In genomic region chr6:108921547-108922331, GRCh38 we compare ENCODE assay signal across 1 cellular context.
TF ChIP-seq lines count a peak whose summit lies in the region.

No MANE protein-coding gene starts in this region.

TF ChIP-seq in HEK293, 187 proteins besides CTCF, POLR2A, EP300 and RAD21 (continued from another document):
- 0 out of 2 replicates have a peak, but pooled peaks have one; percentile 30 for TF ChIP-seq ZBTB21 (tag by site-specific recombination; IDR thresholded peaks at IDR 0.05)
- TF ChIP-seq ZNF629 (tag by site-specific recombination; IDR thresholded peaks at IDR 0.05): peak; percentile 34; the same call in 1 of the 2 replicates
- TF ChIP-seq, protein P1, sequence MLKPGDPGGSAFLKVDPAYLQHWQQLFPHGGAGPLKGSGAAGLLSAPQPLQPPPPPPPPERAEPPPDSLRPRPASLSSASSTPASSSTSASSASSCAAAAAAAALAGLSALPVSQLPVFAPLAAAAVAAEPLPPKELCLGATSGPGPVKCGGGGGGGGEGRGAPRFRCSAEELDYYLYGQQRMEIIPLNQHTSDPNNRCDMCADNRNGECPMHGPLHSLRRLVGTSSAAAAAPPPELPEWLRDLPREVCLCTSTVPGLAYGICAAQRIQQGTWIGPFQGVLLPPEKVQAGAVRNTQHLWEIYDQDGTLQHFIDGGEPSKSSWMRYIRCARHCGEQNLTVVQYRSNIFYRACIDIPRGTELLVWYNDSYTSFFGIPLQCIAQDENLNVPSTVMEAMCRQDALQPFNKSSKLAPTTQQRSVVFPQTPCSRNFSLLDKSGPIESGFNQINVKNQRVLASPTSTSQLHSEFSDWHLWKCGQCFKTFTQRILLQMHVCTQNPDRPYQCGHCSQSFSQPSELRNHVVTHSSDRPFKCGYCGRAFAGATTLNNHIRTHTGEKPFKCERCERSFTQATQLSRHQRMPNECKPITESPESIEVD (tag by site-specific recombination; IDR thresholded peaks at IDR 0.05): 0 out of 2 replicates have a peak, but pooled peaks have one; percentile 10
- no peak for TF ChIP-seq YY2 (tag by site-specific recombination; IDR thresholded peaks at IDR 0.05)
- no peak for TF ChIP-seq ZNF837 (tag by site-specific recombination; IDR thresholded peaks at IDR 0.05)
- no peak for TF ChIP-seq ATF2 (tag by site-specific recombination; IDR thresholded peaks at IDR 0.05; ENCODE audit: low read depth)
- 0 out of 2 replicates have a peak, but pooled peaks have one; percentile 8 for TF ChIP-seq OSR2 (tag by site-specific recombination; IDR thresholded peaks at IDR 0.05)
- TF ChIP-seq, protein P2, sequence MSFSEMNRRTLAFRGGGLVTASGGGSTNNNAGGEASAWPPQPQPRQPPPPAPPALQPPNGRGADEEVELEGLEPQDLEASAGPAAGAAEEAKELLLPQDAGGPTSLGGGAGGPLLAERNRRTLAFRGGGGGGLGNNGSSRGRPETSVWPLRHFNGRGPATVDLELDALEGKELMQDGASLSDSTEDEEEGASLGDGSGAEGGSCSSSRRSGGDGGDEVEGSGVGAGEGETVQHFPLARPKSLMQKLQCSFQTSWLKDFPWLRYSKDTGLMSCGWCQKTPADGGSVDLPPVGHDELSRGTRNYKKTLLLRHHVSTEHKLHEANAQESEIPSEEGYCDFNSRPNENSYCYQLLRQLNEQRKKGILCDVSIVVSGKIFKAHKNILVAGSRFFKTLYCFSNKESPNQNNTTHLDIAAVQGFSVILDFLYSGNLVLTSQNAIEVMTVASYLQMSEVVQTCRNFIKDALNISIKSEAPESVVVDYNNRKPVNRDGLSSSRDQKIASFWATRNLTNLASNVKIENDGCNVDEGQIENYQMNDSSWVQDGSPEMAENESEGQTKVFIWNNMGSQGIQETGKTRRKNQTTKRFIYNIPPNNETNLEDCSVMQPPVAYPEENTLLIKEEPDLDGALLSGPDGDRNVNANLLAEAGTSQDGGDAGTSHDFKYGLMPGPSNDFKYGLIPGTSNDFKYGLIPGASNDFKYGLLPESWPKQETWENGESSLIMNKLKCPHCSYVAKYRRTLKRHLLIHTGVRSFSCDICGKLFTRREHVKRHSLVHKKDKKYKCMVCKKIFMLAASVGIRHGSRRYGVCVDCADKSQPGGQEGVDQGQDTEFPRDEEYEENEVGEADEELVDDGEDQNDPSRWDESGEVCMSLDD (tag by site-specific recombination; IDR thresholded peaks at IDR 0.05): no peak
TF ChIP-seq in HEK293: peak in this region for 7.
